Comparison of ENCODE assay signal across 19 cellular contexts in the genomic region with DNA sequence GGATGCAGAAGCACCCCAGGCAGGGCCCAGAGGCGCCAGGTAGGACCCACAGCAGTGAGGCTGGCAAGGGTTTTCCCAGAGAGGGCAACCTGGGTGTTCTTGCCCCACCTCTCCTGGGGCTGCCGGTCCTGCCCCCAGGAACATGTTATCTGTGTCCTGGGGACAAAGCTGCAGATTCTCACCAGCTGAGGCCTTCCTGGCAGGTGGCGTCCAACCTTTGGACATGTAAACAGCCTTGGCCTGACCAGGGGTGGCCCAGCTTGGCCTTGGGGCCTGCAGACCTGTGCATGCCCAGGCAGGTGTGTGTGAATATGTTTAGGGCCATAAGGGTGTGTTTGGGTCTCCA.
DNase-seq lines count a peak whose midpoint lies in the region; ATAC-seq, FAIRE-seq and TF ChIP-seq lines count a peak whose summit lies in the region.
"Had no signal": no experiment of that assay in that cellular context is flagged by ENCODE, and none has a peak within 500 bp of the region (broad histone marks: within the 10 kb centered on the region; RNA-seq: fewer than 3 reads in every experiment).

No MANE protein-coding gene starts in this region.

- no peak overlapping the region for H3K9ac ChIP-seq in GM12878 (ENCODE audit: control insufficient read depth, insufficient read depth, low read length)

- H3K9me3 ChIP-seq in cardiac muscle cell (ENCODE audit: low read depth) (no peaks in the 10 kb centered on the region), heart right ventricle (no peaks in the 10 kb centered on the region), GM12878 (replicated peaks; ENCODE audit: control insufficient read depth, insufficient read depth, low read length) (no peaks in the 10 kb centered on the region), right lobe of liver (no peaks in the 10 kb centered on the region), upper lobe of right lung (no peaks in the 10 kb centered on the region)
- H3K9me3 ChIP-seq: lower lobe of right lung had no signal

- no peaks in the 10 kb centered on the region for H3K79me2 ChIP-seq in GM12878 (ENCODE audit: control insufficient read depth, insufficient read depth, low read length)

- no peak overlapping the region for H3K4me2 ChIP-seq in GM12878 (ENCODE audit: control insufficient read depth, insufficient read depth)

- peak overlapping the region; percentile 77 for H2AFZ ChIP-seq in GM12878 (ENCODE audit: control insufficient read depth, low read depth, low read length)

- 89 to 94% methylated on average over 3 of the region's 3 CpGs for WGBS in heart right ventricle, 2 donors
- 57% methylated on average over 3 of the region's 3 CpGs for WGBS in GM12878 (ENCODE audit: insufficient coverage, insufficient replicate concordance, low lambda C conversion rate, missing lambda C conversion rate)
- no CpG with 5 or more reads among the region's 3 CpGs for WGBS in right lobe of liver (ENCODE audit: insufficient coverage, low coverage, low lambda C conversion rate, missing lambda C conversion rate)
- WGBS in lower leg skin, 2 donors: 82 to 89% methylated on average over 2 to 3 of the region's 3 CpGs

- no peaks in the 10 kb centered on the region for H3K27me3 ChIP-seq in cardiac muscle cell
- H3K27me3 ChIP-seq in heart right ventricle: peaks cover 0 to 5% (median 0%) of the 10 kb centered on the region in 7 donors
- no peaks in the 10 kb centered on the region; a peak in 1 of 4 replicates for H3K27me3 ChIP-seq in GM12878 (replicated peaks in 1 of 2; ENCODE audit: control insufficient read depth in 2 of 2, insufficient read depth in 2 of 2, low read length in 1 of 2)
- no peaks in the 10 kb centered on the region for H3K27me3 ChIP-seq in right lobe of liver
- no peaks in the 10 kb centered on the region for H3K27me3 ChIP-seq in upper lobe of right lung

- H3K36me3 ChIP-seq in cardiac muscle cell: no peaks in the 10 kb centered on the region
- no peaks in the 10 kb centered on the region for H3K36me3 ChIP-seq in heart right ventricle
- no peaks in the 10 kb centered on the region for H3K36me3 ChIP-seq in GM12878 (ENCODE audit: control insufficient read depth in 2 of 2, insufficient read depth in 2 of 2, low read length in 1 of 2)
- no peaks in the 10 kb centered on the region for H3K36me3 ChIP-seq in right lobe of liver
- no peaks in the 10 kb centered on the region for H3K36me3 ChIP-seq in upper lobe of right lung
- H3K36me3 ChIP-seq: lower lobe of right lung had no signal

- BruUV-seq in GM12878 (replicated peaks; lab: Mats Ljungman, UMichigan): no TSS peak

- FAIRE-seq in GM12878 (lab: Jason Lieb, UNC): no peak
- FAIRE-seq: urothelium cell line had no signal

- TF ChIP-seq CTCF in cardiac muscle cell (IDR thresholded peaks at IDR 0.05; ENCODE audit: low read depth, low read length) (no peak), heart right ventricle (IDR thresholded peaks at IDR 0.05) (no peak), GM12878 (IDR thresholded peaks at IDR 0.05 in 2 of 3, conservative IDR thresholded peaks at IDR 0.05 in 1 of 3; ENCODE audit: control insufficient read depth in 2 of 3, extremely low read depth in 1 of 3, insufficient read depth in 1 of 3, low read depth in 3 of 3, low read length in 3 of 3) (no peak), right lobe of liver (IDR thresholded peaks at IDR 0.05) (no peak), upper lobe of right lung (IDR thresholded peaks at IDR 0.05) (no peak), lower leg skin (IDR thresholded peaks at IDR 0.05) (no peak)

- no peak for TF ChIP-seq RAD21 in GM12878 (IDR thresholded peaks at IDR 0.05; ENCODE audit: insufficient read depth, low read depth, low read length)

- SMC1A ChIA-PET in GM12878 (lab: Charles Lee; ENCODE audit: uncharacterized antibody, unreplicated experiment): no interaction called here

- in situ Hi-C loops in GM12878 (cut with MboI): no loop called here

- CTCF ChIA-PET in GM12878 (lab: Yijun Ruan, JAX): interaction anchor here (0.7 to 1.1 kb wide), 2 partner anchors 247 to 284 kb away, joined by 3 read pairs; no protein-coding TSS in a partner anchor

- POLR2A ChIA-PET in GM12878 (lab: Charles Lee): no interaction called here

- intact Hi-C loops in heart right ventricle (cut with DNase I): loop anchor here in 5 of 10 donors (2.0 to 10.0 kb wide), 4 partner anchors 101 to 261 kb away; a partner anchor contains a TSS
- intact Hi-C loops in GM12878 (cut with micrococcal nuclease; ENCODE audit: unreplicated experiment): loop anchor here (5.0 to 10.0 kb wide), 5 partner anchors 104 to 394 kb away; a partner anchor contains a TSS
- intact Hi-C loops in right lobe of liver (cut with DNase I): loop anchor here in 1 of 2 donors (5.0 kb wide), 2 partner anchors 159 to 284 kb away; a partner anchor contains a TSS
- intact Hi-C loops in upper lobe of right lung (cut with DNase I): no loop called here
- intact Hi-C loops in lower leg skin (cut with DNase I; ENCODE audit: low total_unique reads): loop anchor here (5.0 kb wide), 1 partner anchor 159 kb away; no protein-coding TSS in a partner anchor

- DNase-seq in cardiac muscle cell (ENCODE audit: low read depth in 1 of 2, low spot score in 1 of 2) (no peak), heart right ventricle (no peak), GM12878 (ENCODE audit: low read depth, low spot score) (no peak), right lobe of liver (peak; percentile 82 to 92 (median 91)), upper lobe of right lung (peak; percentile 46), lower leg skin (ENCODE audit: low spot score in 2 of 2) (no peak)
- DNase-seq in stimulated activated CD4-positive, alpha-beta T cell treated with anti-CD3 and anti-CD28 coated beads, Interleukin-4, amount 100 ng/mL, for 24 hours: no peak
- no peak for DNase-seq in stimulated activated CD4-positive, alpha-beta T cell treated with anti-CD3 and anti-CD28 coated beads, Interleukin-2, amount 100 ng/mL, for 24 hours
- DNase-seq: activated CD4-positive, CD25-positive, alpha-beta regulatory T cell; activated CD8-positive, alpha-beta memory T cell treated with anti-CD3 and anti-CD28 coated beads for 24 hours; CD4-positive, alpha-beta T cell; foreskin melanocyte; lower lobe of right lung; natural killer cell; NCI-H1105 treated with DMSO at 0.1 percent for 48 hours; NCI-H345; stimulated activated naive B cell treated with anti-CD40 and anti-IgM and Interleukin-4, amounts not matched to agents 10 μg/mL and 1 μg/mL and 100 μg/mL, for 72 hours had no signal

- TF ChIP-seq EP300 in GM12878 (IDR thresholded peaks at IDR 0.05; ENCODE audit: borderline replicate concordance in 1 of 2, control insufficient read depth in 1 of 2, low read depth in 2 of 2, low read length in 2 of 2): no peak

- TF ChIP-seq POLR2A in GM12878 (IDR thresholded peaks at IDR 0.05; ENCODE audit: low read depth, low read length) (no peak), right lobe of liver (IDR thresholded peaks at IDR 0.05) (no peak), lower leg skin (IDR thresholded peaks at IDR 0.05) (no peak)

- no peak overlapping the region for H3K4me3 ChIP-seq in cardiac muscle cell
- H3K4me3 ChIP-seq in heart right ventricle: no peak overlapping the region
- no peak overlapping the region for H3K4me3 ChIP-seq in GM12878
- H3K4me3 ChIP-seq in right lobe of liver: no peak overlapping the region
- H3K4me3 ChIP-seq in upper lobe of right lung: no peak overlapping the region
- H3K4me3 ChIP-seq in lower leg skin (ENCODE audit: low read depth, poor library complexity, severe bottlenecking): no peak overlapping the region

- RAD21 ChIA-PET in GM12878 (lab: Charles Lee; ENCODE audit: unreplicated experiment): interaction anchor here (1.2 kb wide), 1 partner anchor 36 kb away, joined by 3 read pairs; no protein-coding TSS in a partner anchor

- H4K20me1 ChIP-seq in GM12878 (ENCODE audit: control insufficient read depth, insufficient read depth): no peaks in the 10 kb centered on the region

- H3K4me1 ChIP-seq in cardiac muscle cell (ENCODE audit: low read depth): peaks cover 18% of the 10 kb centered on the region
- H3K4me1 ChIP-seq in heart right ventricle: peaks cover 6 to 26% (median 22%) of the 10 kb centered on the region in 9 donors
- peaks cover 10% of the 10 kb centered on the region for H3K4me1 ChIP-seq in GM12878 (ENCODE audit: control insufficient read depth, insufficient read depth, low read length)
- H3K4me1 ChIP-seq in right lobe of liver: peaks cover 0 to 25% (median 16%) of the 10 kb centered on the region in 4 donors
- peaks cover 17% of the 10 kb centered on the region for H3K4me1 ChIP-seq in upper lobe of right lung

- no peak for ATAC-seq in heart right ventricle
- ATAC-seq in GM12878: no peak; the same call in 1 of the 3 replicates
- ATAC-seq in right lobe of liver: peak; percentile 85 to 95 (median 92)
- peak; percentile 7 for ATAC-seq in upper lobe of right lung
- ATAC-seq: HCT116, natural killer cell had no signal

- H3K27ac ChIP-seq in cardiac muscle cell (peak overlapping the region; percentile 4), heart right ventricle (peak overlapping the region in 5 of 10 donors; percentile 45 to 73 (median 68)), GM12878 (ENCODE audit: control insufficient read depth, insufficient read depth) (no peak overlapping the region), right lobe of liver (peak overlapping the region; percentile 40 to 71 (median 64)), upper lobe of right lung (no peak overlapping the region)

TF ChIP-seq in GM12878, 131 proteins besides CTCF, POLR2A, EP300 and RAD21 (continues in another document):
- TF ChIP-seq, protein P1, sequence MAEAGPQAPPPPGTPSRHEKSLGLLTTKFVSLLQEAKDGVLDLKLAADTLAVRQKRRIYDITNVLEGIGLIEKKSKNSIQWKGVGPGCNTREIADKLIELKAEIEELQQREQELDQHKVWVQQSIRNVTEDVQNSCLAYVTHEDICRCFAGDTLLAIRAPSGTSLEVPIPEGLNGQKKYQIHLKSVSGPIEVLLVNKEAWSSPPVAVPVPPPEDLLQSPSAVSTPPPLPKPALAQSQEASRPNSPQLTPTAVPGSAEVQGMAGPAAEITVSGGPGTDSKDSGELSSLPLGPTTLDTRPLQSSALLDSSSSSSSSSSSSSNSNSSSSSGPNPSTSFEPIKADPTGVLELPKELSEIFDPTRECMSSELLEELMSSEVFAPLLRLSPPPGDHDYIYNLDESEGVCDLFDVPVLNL (IDR thresholded peaks at IDR 0.05; ENCODE audit: low read depth, low read length): no peak
- TF ChIP-seq CREB1 (IDR thresholded peaks at IDR 0.05; ENCODE audit: low read depth): no peak
- TF ChIP-seq, protein P2, sequence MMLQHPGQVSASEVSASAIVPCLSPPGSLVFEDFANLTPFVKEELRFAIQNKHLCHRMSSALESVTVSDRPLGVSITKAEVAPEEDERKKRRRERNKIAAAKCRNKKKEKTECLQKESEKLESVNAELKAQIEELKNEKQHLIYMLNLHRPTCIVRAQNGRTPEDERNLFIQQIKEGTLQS (IDR thresholded peaks at IDR 0.05; ENCODE audit: borderline replicate concordance, extremely low read depth, low read depth, low read length): no peak
- TF ChIP-seq FOS (IDR thresholded peaks at IDR 0.05; ENCODE audit: borderline replicate concordance, extremely low read depth, insufficient read length): no peak
- TF ChIP-seq KDM1A (IDR thresholded peaks at IDR 0.05; ENCODE audit: borderline replicate concordance): no peak
- no peak for TF ChIP-seq ZNF24 (IDR thresholded peaks at IDR 0.05)
- no peak for TF ChIP-seq NR2F1 (conservative IDR thresholded peaks at IDR 0.05)
- no peak for TF ChIP-seq EED (IDR thresholded peaks at IDR 0.05; ENCODE audit: low read depth)

Comparison
In these comparisons a context has a peak if more than half of its experiments do, and no peak if none do; other contexts are left out.
1. DNase-seq: peak in right lobe of liver (3 of 3) and upper lobe of right lung (single experiment); none in cardiac muscle cell (0 of 2), heart right ventricle (0 of 2), GM12878 (single experiment), stimulated activated CD4-positive, alpha-beta T cell treated with anti-CD3 and anti-CD28 coated beads, Interleukin-4, amount 100 ng/mL, for 24 hours (single experiment), stimulated activated CD4-positive, alpha-beta T cell treated with anti-CD3 and anti-CD28 coated beads, Interleukin-2, amount 100 ng/mL, for 24 hours (0 of 2) and lower leg skin (0 of 2).
2. H3K27ac ChIP-seq: peak in cardiac muscle cell (single experiment) and right lobe of liver (3 of 3); none in GM12878 (single experiment) and upper lobe of right lung (single experiment).
3. ATAC-seq: peak in right lobe of liver (4 of 4) and upper lobe of right lung (single experiment); none in heart right ventricle (0 of 8) and GM12878 (single experiment).